ENCODE assay signal across 9 cellular contexts in the genomic region with DNA sequence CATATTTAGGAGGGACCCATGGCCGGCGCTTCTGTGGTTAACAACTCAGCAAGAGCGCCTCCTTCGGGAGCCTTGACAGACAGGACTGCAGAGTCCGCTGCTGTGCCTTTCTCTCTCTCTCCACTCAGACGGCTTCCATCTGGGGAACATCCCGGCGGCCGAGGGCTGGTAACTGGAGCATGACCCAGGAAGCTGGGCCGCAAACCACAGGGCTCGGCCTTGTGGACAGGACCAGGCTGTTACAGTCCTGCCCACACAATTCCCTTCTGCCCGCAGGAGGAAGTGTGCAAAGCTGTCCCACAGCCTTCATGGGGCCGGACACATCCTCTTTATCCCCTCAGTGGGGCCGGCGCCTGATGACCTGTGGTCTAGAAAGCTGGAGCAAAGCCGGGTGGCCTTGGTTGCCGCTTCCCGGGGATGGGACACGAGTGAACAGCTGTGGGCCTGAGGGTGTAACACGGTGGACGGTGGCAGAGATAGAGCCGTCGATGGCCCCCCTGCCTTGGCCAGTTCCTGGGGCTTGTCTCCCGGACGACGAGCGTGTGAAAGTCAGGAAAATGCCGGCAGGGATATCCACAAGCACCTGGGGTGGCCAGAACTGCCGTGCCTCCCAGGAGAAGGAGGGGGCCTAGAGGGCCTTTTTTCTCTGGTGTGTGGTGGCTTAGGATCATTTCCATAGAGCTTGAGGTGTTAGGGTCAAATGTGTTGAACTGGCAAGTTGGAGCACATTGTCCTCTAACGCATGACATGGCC. TPM values are rescaled to one million over a fixed set of nuclear protein-coding genes. Genes with fewer than 3 reads are reported as not detected.
DNase-seq lines count a peak whose midpoint lies in the region; ATAC-seq and TF ChIP-seq lines count a peak whose summit lies in the region.
"Had no signal": no experiment of that assay in that cellular context is flagged by ENCODE, and none has a peak within 500 bp of the region (broad histone marks: within the 10 kb centered on the region; RNA-seq: fewer than 3 reads in every experiment).

No MANE protein-coding gene starts in this region.

- DNase-seq in HS-27A (ENCODE audit: low read depth) = peak; percentile 31
- peak; percentile 90 to 94 for DNase-seq in cardiac fibroblast (ENCODE audit: low read depth in 2 of 2)
- peak; percentile 69 for DNase-seq in kidney glomerular epithelial cell (lab: John Stamatoyannopoulos, UW)
- DNase-seq in T1000 (lab: John Stamatoyannopoulos, UW) = no peak
- DNase-seq in NCI-H2227 (lab: John Stamatoyannopoulos, UW; ENCODE audit: unreplicated experiment) = no peak
- DNase-seq in ACHN = no peak
- DNase-seq: activated T-cell treated with anti-CD3 and anti-CD28 coated beads, Interleukin-2, amount 50 U/mL, for 4 hours had no signal

- peak; percentile 43 for TF ChIP-seq CTCF in cardiac fibroblast (IDR thresholded peaks at IDR 0.05; ENCODE audit: low read depth, low read length)

- in situ Hi-C loops in ACHN (cut with HindIII; ENCODE audit: low pct_ligation_motif_present, low pct_unique_long_range_greater_than_20kb, low sequenced_read_pairs) = no loop called here

- peak overlapping the region; percentile 45 for H3K27ac ChIP-seq in temporal lobe (ENCODE audit: low read depth, low read length)

- no peak for ATAC-seq in GM21526 (IDR thresholded peaks at IDR 0.05; ENCODE audit: low FRiP score, unreplicated experiment)

- H3K4me3 ChIP-seq in cardiac fibroblast (replicated peaks in 1 of 2; ENCODE audit: low read depth in 2 of 2, low read length in 2 of 2) = no peak overlapping the region

RNA-seq across cellular contexts. Expression of a gene that starts 50.1 kb away (rescaled TPM):
- total RNA-seq in temporal lobe = 39.3 TPM

Comparison
In these comparisons a context has a peak if more than half of its experiments do, and no peak if none do; other contexts are left out.
1. DNase-seq: peak in HS-27A (single experiment), cardiac fibroblast (2 of 2) and kidney glomerular epithelial cell (single experiment); none in T1000 (single experiment), NCI-H2227 (single experiment) and ACHN (single experiment).